8 cellular contexts compared by ENCODE assay signal in genomic region chr19:41993612-41994483, GRCh38. TPM values are rescaled to one million over a fixed set of nuclear protein-coding genes. Genes with fewer than 3 reads are reported as not detected.
A peak's percentile ranks its signal among the peaks of the same experiment; 100 is the strongest.
DNase-seq lines count a peak whose midpoint lies in the region; ATAC-seq and TF ChIP-seq lines count a peak whose summit lies in the region.

ATP1A3 (minus strand) TSS chr19:41994230; CDS start chr19:41994076, 154 bp downstream.

- peak within 1 kb of the TSS; percentile 79 to 85 for H3K4me3 Mint-ChIP-seq in activated T-cell treated with anti-CD3 and anti-CD28 coated beads, Interleukin-2, amount 50 U/mL, for 72 hours
- peak within 1 kb of the TSS; percentile 91 for H3K4me3 Mint-ChIP-seq in neural progenitor cell

- peak within 1 kb of the TSS; percentile 71 for H3K9ac ChIP-seq in OCI-LY3 (ENCODE audit: low read length)
- no peak within 1 kb of the TSS for H3K9ac ChIP-seq in neural progenitor cell

- H3K4me1 Mint-ChIP-seq in activated T-cell treated with anti-CD3 and anti-CD28 coated beads, Interleukin-2, amount 50 U/mL, for 72 hours (ENCODE audit: low read depth): peaks cover 35% of the 10 kb centered on the region
- H3K4me1 Mint-ChIP-seq in neural progenitor cell: peaks cover 43% of the 10 kb centered on the region

- H3K4me3 ChIP-seq in OCI-LY3 (ENCODE audit: low read length) (peak within 1 kb of the TSS; percentile 93), neural progenitor cell (peak within 1 kb of the TSS; percentile 54)

- H3K9me3 ChIP-seq in OCI-LY3 (ENCODE audit: insufficient read depth, low read length) (no peaks in the 10 kb centered on the region), neural progenitor cell (ENCODE audit: low read depth) (no peaks in the 10 kb centered on the region)

- H3K27ac Mint-ChIP-seq in activated T-cell treated with anti-CD3 and anti-CD28 coated beads, Interleukin-2, amount 50 U/mL, for 72 hours: no peak within 1 kb of the TSS
- H3K27ac Mint-ChIP-seq in neural progenitor cell: peak within 1 kb of the TSS; percentile 3

- peaks cover 13% of the 10 kb centered on the region; the same call in 1 of the 2 replicates for H3K4me1 ChIP-seq in OCI-LY3 (ENCODE audit: low read length)
- H3K4me1 ChIP-seq in neural progenitor cell: peaks cover 4% of the 10 kb centered on the region

- no peaks in the 10 kb centered on the region for H3K79me2 ChIP-seq in OCI-LY3 (ENCODE audit: low read length)
- no peaks in the 10 kb centered on the region for H3K79me2 ChIP-seq in neural progenitor cell (ENCODE audit: low read depth)

- peak; percentile 87 for DNase-seq in COLO668 (lab: John Stamatoyannopoulos, UW; ENCODE audit: unreplicated experiment)
- peak; percentile 73 to 75 for DNase-seq in activated T-cell treated with anti-CD3 and anti-CD28 coated beads, Interleukin-2, amount 50 U/mL, for 72 hours
- DNase-seq in fibroblast of peridontal ligament (ENCODE audit: extremely low read depth): peak; percentile 13
- peak; percentile 93 for DNase-seq in neural progenitor cell (ENCODE audit: low spot score)
- DNase-seq in substantia nigra (lab: John Stamatoyannopoulos, UW): peak in 27 of 49 donors; percentile 7 to 87 (median 32)

- H3K27ac ChIP-seq in OCI-LY3 (ENCODE audit: low read length): no peak within 1 kb of the TSS
- H3K27ac ChIP-seq in neural progenitor cell: no peak within 1 kb of the TSS
- H3K27ac ChIP-seq in substantia nigra (ENCODE audit: low read depth, low read length, poor library complexity, severe bottlenecking): no peak within 1 kb of the TSS

- H3K27me3 ChIP-seq in OCI-LY3 (ENCODE audit: low read depth, low read length) (no peaks in the 10 kb centered on the region), neural progenitor cell (peaks cover 84% of the 10 kb centered on the region)

- TF ChIP-seq CTCF in OCI-LY3 (IDR thresholded peaks at IDR 0.05; ENCODE audit: low read depth, low read length) (no peak), neural progenitor cell (IDR thresholded peaks at IDR 0.05) (no peak)

- H3K27me3 Mint-ChIP-seq in activated T-cell treated with anti-CD3 and anti-CD28 coated beads, Interleukin-2, amount 50 U/mL, for 72 hours (ENCODE audit: low read depth): peaks cover 38% of the 10 kb centered on the region
- peaks cover 45% of the 10 kb centered on the region for H3K27me3 Mint-ChIP-seq in neural progenitor cell (ENCODE audit: insufficient read depth, low read depth)

- H3K4me2 ChIP-seq in OCI-LY3 (ENCODE audit: low read length) (peak within 1 kb of the TSS; percentile 97), neural progenitor cell (peak within 1 kb of the TSS; percentile 82)

- H2AFZ ChIP-seq in OCI-LY3 (ENCODE audit: low read depth, low read length) (peak within 1 kb of the TSS; percentile 68), neural progenitor cell (replicated peaks) (peak within 1 kb of the TSS; percentile 36)

- H3K36me3 Mint-ChIP-seq in activated T-cell treated with anti-CD3 and anti-CD28 coated beads, Interleukin-2, amount 50 U/mL, for 72 hours (ENCODE audit: insufficient read depth in 2 of 2): no peaks in the 10 kb centered on the region
- no peaks in the 10 kb centered on the region for H3K36me3 Mint-ChIP-seq in neural progenitor cell

- no peaks in the 10 kb centered on the region for H3K36me3 ChIP-seq in OCI-LY3 (replicated peaks; ENCODE audit: low read depth, low read length)
- no peaks in the 10 kb centered on the region for H3K36me3 ChIP-seq in neural progenitor cell

- peaks cover 22% of the 10 kb centered on the region for H3F3A ChIP-seq in neural progenitor cell (ENCODE audit: low read depth)

- H3K9me3 Mint-ChIP-seq in activated T-cell treated with anti-CD3 and anti-CD28 coated beads, Interleukin-2, amount 50 U/mL, for 72 hours: no peaks in the 10 kb centered on the region
- H3K9me3 Mint-ChIP-seq in neural progenitor cell: peaks cover 2% of the 10 kb centered on the region

- H4K20me1 ChIP-seq in OCI-LY3 (ENCODE audit: insufficient read depth, low read length): peaks cover 3% of the 10 kb centered on the region; the same call in 1 of the 2 replicates
- peaks cover 45% of the 10 kb centered on the region for H4K20me1 ChIP-seq in neural progenitor cell (ENCODE audit: low read depth)

- peak; percentile 37 for ATAC-seq in HG03280 (IDR thresholded peaks at IDR 0.05; ENCODE audit: unreplicated experiment)
- ATAC-seq in activated T-cell treated with anti-CD3 and anti-CD28 coated beads, Interleukin-2, amount 50 U/mL, for 72 hours (replicated peaks in 1 of 2): peak; percentile 83 to 85
- ATAC-seq in HG03025 (IDR thresholded peaks at IDR 0.05; ENCODE audit: low FRiP score, unreplicated experiment): no peak

RNA-seq across cellular contexts. Expression of gene ATP1A3, which starts in this region (rescaled TPM):
- total RNA-seq in activated T-cell treated with anti-CD3 and anti-CD28 coated beads, Interleukin-2, amount 50 U/mL, for 72 hours: 1 to 10 TPM; 4.3 to 6.2 TPM
- 1.6 TPM in 1 of 2 replicates, not detected in the other for total RNA-seq in neural progenitor cell (ENCODE audit: low replicate concordance)

Comparison
In these comparisons a context has a peak if more than half of its experiments do, and no peak if none do; other contexts are left out.
1. DNase-seq: peak in every context shown above with its lines; median percentile 93 in neural progenitor cell; 87 in COLO668; 74 in activated T-cell treated with anti-CD3 and anti-CD28 coated beads, Interleukin-2, amount 50 U/mL, for 72 hours; 32 in substantia nigra; 13 in fibroblast of peridontal ligament.